In genomic region chr10:128047337-128047736, GRCh38 we compare ENCODE assay signal across 8 cellular contexts.
DNase-seq lines count a peak whose midpoint lies in the region; ATAC-seq and TF ChIP-seq lines count a peak whose summit lies in the region.

No MANE protein-coding gene starts in this region.

- H3K9me3 Mint-ChIP-seq in CD4-positive, alpha-beta memory T cell: no peaks in the 10 kb centered on the region
- no peaks in the 10 kb centered on the region for H3K9me3 Mint-ChIP-seq in naive B cell
- H3K9me3 Mint-ChIP-seq in stimulated activated naive CD8-positive, alpha-beta T cell treated with anti-CD3 and anti-CD28 coated beads, Interleukin-15, amount 100 ng/mL, for 72 hours: no peaks in the 10 kb centered on the region

- no peaks in the 10 kb centered on the region for H3K9me3 ChIP-seq in CD4-positive, alpha-beta memory T cell (ENCODE audit: control insufficient read depth in 1 of 2, low read length in 2 of 2)
- no peaks in the 10 kb centered on the region for H3K9me3 ChIP-seq in effector memory CD4-positive, alpha-beta T cell (ENCODE audit: control insufficient read depth, low read length)

- peaks cover 13 to 34% of the 10 kb centered on the region in 2 donors for H3K36me3 Mint-ChIP-seq in CD4-positive, alpha-beta memory T cell
- H3K36me3 Mint-ChIP-seq in naive B cell: peaks cover 0 to 11% of the 10 kb centered on the region in 2 donors

- CTCF ChIA-PET in CD4-positive, alpha-beta memory T cell (lab: Charles Lee; ENCODE audit: partially characterized antibody): interaction anchor here (0.5 to 8.3 kb wide), 7 partner anchors 12 to 165 kb away, joined by 3 to 123 read pairs (median 13); no protein-coding TSS in a partner anchor

- H3K4me3 ChIP-seq in CD4-positive, alpha-beta memory T cell (ENCODE audit: low read length in 2 of 2): peak overlapping the region; percentile 63 to 77
- H3K4me3 ChIP-seq in effector memory CD4-positive, alpha-beta T cell (ENCODE audit: insufficient read depth, low read depth, low read length, poor library complexity, severe bottlenecking): peak overlapping the region; percentile 57

- intact Hi-C loops in CD4-positive, alpha-beta memory T cell (cut with micrococcal nuclease): loop anchor here (1.0 to 2.0 kb wide), 5 partner anchors 12 to 79 kb away; partner anchors contain the start of gene MKI67

- POLR2A ChIA-PET in CD4-positive, alpha-beta memory T cell (lab: Charles Lee; ENCODE audit: partially characterized antibody): interaction anchor here (0.7 to 4.7 kb wide), 10 partner anchors 10 to 140 kb away, joined by 3 to 169 read pairs (median 16); partner anchors contain the start of gene MKI67

- peak; percentile 78 to 92 (median 84) for DNase-seq in CD4-positive, alpha-beta memory T cell
- peak; percentile 77 to 82 for DNase-seq in activated CD4-positive, alpha-beta T cell treated with anti-CD3 and anti-CD28 coated beads, Interleukin-2, amount 50 U/mL, for 4 hours
- peak; percentile 69 to 77 (median 74) for DNase-seq in effector memory CD4-positive, alpha-beta T cell
- peak; percentile 81 for DNase-seq in naive B cell
- peak; percentile 78 to 88 for DNase-seq in stimulated activated naive CD8-positive, alpha-beta T cell treated with anti-CD3 and anti-CD28 coated beads, Interleukin-15, amount 100 ng/mL, for 72 hours
- DNase-seq in DMS153 (lab: John Stamatoyannopoulos, UW): no peak

- no peak for TF ChIP-seq EP300 in Ishikawa (IDR thresholded peaks at IDR 0.05; ENCODE audit: borderline replicate concordance)

- H3K27me3 ChIP-seq in CD4-positive, alpha-beta memory T cell (ENCODE audit: insufficient read depth, low read length): no peaks in the 10 kb centered on the region
- no peaks in the 10 kb centered on the region for H3K27me3 ChIP-seq in effector memory CD4-positive, alpha-beta T cell (replicated peaks; ENCODE audit: control insufficient read depth, insufficient read depth, low read length, poor library complexity, severe bottlenecking)

- ATAC-seq in GM21447 (IDR thresholded peaks at IDR 0.05; ENCODE audit: unreplicated experiment): peak; percentile 97
- peak; percentile 98 to 99 for ATAC-seq in naive B cell (ENCODE audit: low read depth in 2 of 2)
- ATAC-seq in stimulated activated naive CD8-positive, alpha-beta T cell treated with anti-CD3 and anti-CD28 coated beads, Interleukin-15, amount 100 ng/mL, for 72 hours: peak; percentile 98

- no peak for TF ChIP-seq RAD21 in Ishikawa (IDR thresholded peaks at IDR 0.05; ENCODE audit: low read depth)

- no peaks in the 10 kb centered on the region for H3K27me3 Mint-ChIP-seq in CD4-positive, alpha-beta memory T cell
- no peaks in the 10 kb centered on the region for H3K27me3 Mint-ChIP-seq in naive B cell
- no peaks in the 10 kb centered on the region for H3K27me3 Mint-ChIP-seq in stimulated activated naive CD8-positive, alpha-beta T cell treated with anti-CD3 and anti-CD28 coated beads, Interleukin-15, amount 100 ng/mL, for 72 hours

- peak overlapping the region; percentile 83 for H3K27ac ChIP-seq in CD4-positive, alpha-beta memory T cell (ENCODE audit: low read depth, low read length)
- peak overlapping the region; percentile 79 for H3K27ac ChIP-seq in effector memory CD4-positive, alpha-beta T cell (ENCODE audit: insufficient read depth, low read length, poor library complexity, severe bottlenecking)

- peaks cover 48% of the 10 kb centered on the region for H3K4me1 ChIP-seq in CD4-positive, alpha-beta memory T cell (ENCODE audit: insufficient read depth, low read length)
- H3K4me1 ChIP-seq in effector memory CD4-positive, alpha-beta T cell (ENCODE audit: control insufficient read depth, insufficient read depth, low read length, poor library complexity, severe bottlenecking): peaks cover 40% of the 10 kb centered on the region

- H3K36me3 ChIP-seq in CD4-positive, alpha-beta memory T cell (ENCODE audit: insufficient read depth, low read length): peaks cover 4% of the 10 kb centered on the region
- H3K36me3 ChIP-seq in effector memory CD4-positive, alpha-beta T cell (ENCODE audit: control insufficient read depth, insufficient read depth, low read length): peaks cover 19% of the 10 kb centered on the region

- H3K27ac Mint-ChIP-seq in CD4-positive, alpha-beta memory T cell: peak overlapping the region; percentile 90 to 99 (median 93)
- H3K27ac Mint-ChIP-seq in naive B cell: peak overlapping the region; percentile 90 to 98 (median 97)
- peak overlapping the region; percentile 96 to 97 for H3K27ac Mint-ChIP-seq in stimulated activated naive CD8-positive, alpha-beta T cell treated with anti-CD3 and anti-CD28 coated beads, Interleukin-15, amount 100 ng/mL, for 72 hours

- peak overlapping the region; percentile 86 to 99 (median 92) for H3K4me3 Mint-ChIP-seq in CD4-positive, alpha-beta memory T cell
- peak overlapping the region; percentile 88 to 98 (median 92) for H3K4me3 Mint-ChIP-seq in naive B cell
- H3K4me3 Mint-ChIP-seq in stimulated activated naive CD8-positive, alpha-beta T cell treated with anti-CD3 and anti-CD28 coated beads, Interleukin-15, amount 100 ng/mL, for 72 hours: peak overlapping the region; percentile 90 to 98

- H3K4me1 Mint-ChIP-seq in CD4-positive, alpha-beta memory T cell: peaks cover 28 to 72% (median 49%) of the 10 kb centered on the region in 4 donors
- peaks cover 44 to 67% (median 60%) of the 10 kb centered on the region in 3 donors for H3K4me1 Mint-ChIP-seq in naive B cell
- H3K4me1 Mint-ChIP-seq in stimulated activated naive CD8-positive, alpha-beta T cell treated with anti-CD3 and anti-CD28 coated beads, Interleukin-15, amount 100 ng/mL, for 72 hours: peaks cover 65% of the 10 kb centered on the region

TF ChIP-seq in Ishikawa, 13 proteins besides CTCF, POLR2A, EP300 and RAD21:
- TF ChIP-seq USF1 (IDR thresholded peaks at IDR 0.05) (no peak), MAX (IDR thresholded peaks at IDR 0.05) (peak; percentile 67; the same call in 1 of the 2 replicates), REST (IDR thresholded peaks at IDR 0.05; ENCODE audit: low read depth) (no peak)
